1 cellular context compared by ENCODE assay signal in genomic region chr18:51048190-51048589, GRCh38.
TF ChIP-seq lines count a peak whose summit lies in the region.

No MANE protein-coding gene starts in this region.

TF ChIP-seq in GM23338, 12 proteins besides CTCF, POLR2A, EP300 and RAD21 (continued from another document):
- TF ChIP-seq ZNF462 (CRISPR knock-in tag; IDR thresholded peaks at IDR 0.05), result no peak
- TF ChIP-seq JUNB (IDR thresholded peaks at IDR 0.05; ENCODE audit: unreplicated experiment), result no peak
- no peak for TF ChIP-seq EZH2 (IDR thresholded peaks at IDR 0.05; ENCODE audit: low read depth, unreplicated experiment)
